In the genomic region with DNA sequence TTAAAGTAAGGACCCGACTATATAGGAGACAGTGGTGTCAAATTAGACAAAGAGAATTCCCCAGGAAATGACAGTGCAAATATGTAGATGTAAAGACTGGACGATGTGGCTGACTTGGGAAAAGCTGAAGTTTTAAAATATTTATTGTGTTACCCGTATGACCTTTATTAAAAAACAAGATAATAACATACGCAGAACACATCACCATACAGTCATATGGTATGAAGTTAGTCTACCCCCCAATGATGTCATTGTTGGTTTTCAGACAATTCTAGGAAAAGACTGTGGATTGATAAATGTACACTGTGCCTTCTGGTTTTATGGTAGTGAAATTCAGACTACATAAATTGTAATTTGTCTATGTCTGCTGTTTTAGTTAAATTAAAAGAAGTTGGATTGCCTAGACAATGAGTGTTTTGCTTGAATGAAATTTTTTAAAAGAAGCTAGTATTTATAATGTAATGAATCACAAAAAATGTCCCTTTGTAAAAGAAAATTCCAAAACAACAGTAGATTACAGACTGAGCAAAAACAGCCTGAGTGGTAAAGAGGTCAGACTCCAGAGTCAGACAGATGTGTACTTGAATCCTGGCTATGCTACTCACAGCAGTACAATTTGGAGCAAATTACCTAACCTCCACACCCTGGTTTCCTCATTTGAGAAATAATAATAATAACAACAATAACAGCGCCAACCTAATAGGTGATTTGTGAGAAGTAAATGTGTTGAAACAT, we compare ENCODE assay signal across 32 cellular contexts. TPM values are rescaled to one million over a fixed set of nuclear protein-coding genes. Genes with fewer than 3 reads are reported as not detected.
DNase-seq lines count a peak whose midpoint lies in the region; ATAC-seq, FAIRE-seq and TF ChIP-seq lines count a peak whose summit lies in the region.
"Had no signal": no experiment of that assay in that cellular context is flagged by ENCODE, and none has a peak within 500 bp of the region (broad histone marks: within the 10 kb centered on the region; RNA-seq: fewer than 3 reads in every experiment).

No MANE protein-coding gene starts in this region.

- FAIRE-seq in HepG2 (lab: Jason Lieb, UNC): no peak
- FAIRE-seq: A204.1, bronchial epithelial cell, endometrium, H54, islet of Langerhans had no signal

- H3K27me3 ChIP-seq in HepG2 (ENCODE audit: control insufficient read depth in 1 of 2, insufficient read depth in 2 of 2, low read length in 2 of 2): no peaks in the 10 kb centered on the region
- no peaks in the 10 kb centered on the region for H3K27me3 ChIP-seq in right lobe of liver
- no peaks in the 10 kb centered on the region; the same call in 1 of the 2 replicates for H3K27me3 ChIP-seq in SJCRH30
- H3K27me3 ChIP-seq: BLaER1, tibial nerve had no signal

- in situ Hi-C loops in HepG2 (cut with HindIII; ENCODE audit: extremely low pct_ligation_motif_present, low pct_unique_long_range_greater_than_20kb): no loop called here

- POLR2A ChIA-PET in HepG2 (lab: Yijun Ruan, JAX): no interaction called here

- TF ChIP-seq POLR2A in HepG2 (IDR thresholded peaks at IDR 0.05; ENCODE audit: insufficient read depth in 1 of 2, low read depth in 2 of 2, low read length in 2 of 2): no peak
- no peak for TF ChIP-seq POLR2A in right lobe of liver (IDR thresholded peaks at IDR 0.05)

- no peak for TF ChIP-seq CTCF in HepG2 (CRISPR knock-in tag; IDR thresholded peaks at IDR 0.05)
- TF ChIP-seq CTCF in right lobe of liver (IDR thresholded peaks at IDR 0.05): no peak
- no peak for TF ChIP-seq CTCF in cardiac fibroblast (IDR thresholded peaks at IDR 0.05; ENCODE audit: low read depth, low read length)

- H3K4me1 ChIP-seq in HepG2 (ENCODE audit: insufficient read depth, low read length): no peaks in the 10 kb centered on the region
- no peaks in the 10 kb centered on the region for H3K4me1 ChIP-seq in right lobe of liver
- H3K4me1 ChIP-seq in SJCRH30: no peaks in the 10 kb centered on the region
- H3K4me1 ChIP-seq: BLaER1, lower lobe of right lung, tibial nerve had no signal

- H3K4me3 ChIP-seq in HepG2 (replicated peaks in 1 of 3; ENCODE audit: insufficient read depth in 1 of 3, low read depth in 2 of 3, low read length in 3 of 3) (no peak overlapping the region), right lobe of liver (no peak overlapping the region), cardiac fibroblast (replicated peaks in 1 of 2; ENCODE audit: low read depth in 2 of 2, low read length in 2 of 2) (no peak overlapping the region), SJCRH30 (no peak overlapping the region)
- H3K4me3 ChIP-seq: BLaER1, lower lobe of right lung, tibial nerve had no signal

- no peaks in the 10 kb centered on the region for H3K9me3 ChIP-seq in HepG2 (ENCODE audit: low read length)
- H3K9me3 ChIP-seq in right lobe of liver: no peaks in the 10 kb centered on the region
- no peaks in the 10 kb centered on the region for H3K9me3 ChIP-seq in SJCRH30 (replicated peaks)
- H3K9me3 ChIP-seq: BLaER1, lower lobe of right lung, tibial nerve had no signal

- 25% methylated on average over 5 of the region's 5 CpGs for WGBS in HepG2 (ENCODE audit: low lambda C conversion rate)
- WGBS in right lobe of liver (ENCODE audit: insufficient coverage, low coverage, low lambda C conversion rate, missing lambda C conversion rate): 54% methylated on average over 5 of the region's 5 CpGs

- H4K20me1 ChIP-seq in HepG2 (ENCODE audit: insufficient read depth, low read length): no peaks in the 10 kb centered on the region
- H4K20me1 ChIP-seq: BLaER1 had no signal

- no peak for DNase-seq in HepG2 (ENCODE audit: low spot score)
- no peak for DNase-seq in right lobe of liver
- peak; percentile 73 to 83 for DNase-seq in cardiac fibroblast (ENCODE audit: low read depth in 2 of 2)
- DNase-seq in iris pigment epithelial cell (ENCODE audit: low read depth): peak; percentile 73
- no peak for DNase-seq in NCI-H2171 (lab: John Stamatoyannopoulos, UW)
- no peak for DNase-seq in NCI-H2107 treated with DMSO at 0.1 percent for 48 hours (lab: John Stamatoyannopoulos, UW; ENCODE audit: unreplicated experiment)
- DNase-seq in SJCRH30: no peak
- DNase-seq: activated B cell treated with CpG ODN at 0.5 μM for 24 hours; activated CD4-positive, alpha-beta T cell treated with anti-CD3 and anti-CD28 coated beads, Interleukin-2, amount 50 U/mL, for 48 hours; activated CD8-positive, alpha-beta memory T cell treated with anti-CD3 and anti-CD28 coated beads, Interleukin-2, amount 50 U/mL, for 48 hours; COR-L47; cortex of kidney; foreskin fibroblast; hippocampal formation; KG1; lower lobe of right lung; NCI-H146; NCI-H2171 treated with DMSO at 0.1 percent for 48 hours; NCI-H526 treated with DMSO at 0.1 percent for 48 hours; stimulated activated CD4-positive, alpha-beta T cell treated with anti-CD3 and anti-CD28 coated beads, Interleukin-4, amount 100 ng/mL, for 4 hours; stimulated activated naive CD8-positive, alpha-beta T cell treated with anti-CD3 and anti-CD28 coated beads, Interleukin-15, amount 100 ng/mL, for 72 hours; T-helper 9 cell had no signal

- CTCF ChIA-PET in HepG2 (lab: Yijun Ruan, JAX; ENCODE audit: low intra/inter-chr PET ratio, low total read pairs): no interaction called here

- ATAC-seq in HepG2 (no peak), right lobe of liver (no peak), GM18498 (IDR thresholded peaks at IDR 0.05; ENCODE audit: unreplicated experiment) (no peak)
- ATAC-seq: lower lobe of right lung; stimulated activated naive CD8-positive, alpha-beta T cell treated with anti-CD3 and anti-CD28 coated beads, Interleukin-15, amount 100 ng/mL, for 72 hours had no signal

- H3K36me3 ChIP-seq in HepG2 (replicated peaks in 1 of 2; ENCODE audit: control insufficient read depth in 1 of 2, insufficient read depth in 2 of 2, low read length in 2 of 2) (no peaks in the 10 kb centered on the region), right lobe of liver (no peaks in the 10 kb centered on the region), SJCRH30 (no peaks in the 10 kb centered on the region)
- H3K36me3 ChIP-seq: BLaER1, lower lobe of right lung, tibial nerve had no signal

- intact Hi-C loops in HepG2 (cut with micrococcal nuclease; ENCODE audit: unreplicated experiment): no loop called here
- intact Hi-C loops in right lobe of liver (cut with DNase I): no loop called here

- no peak for TF ChIP-seq EP300 in HepG2 (IDR thresholded peaks at IDR 0.05; ENCODE audit: low read depth in 2 of 2, low read length in 2 of 2)
- TF ChIP-seq EP300 in HepG2 (CRISPR knock-in tag; IDR thresholded peaks at IDR 0.05; ENCODE audit: borderline replicate concordance): no peak

- TF ChIP-seq RAD21 in HepG2 (CRISPR knock-in tag; IDR thresholded peaks at IDR 0.05): no peak

- BruUV-seq in HepG2 (replicated peaks; lab: Mats Ljungman, UMichigan): no TSS peak

- no peaks in the 10 kb centered on the region for H3K79me2 ChIP-seq in HepG2 (ENCODE audit: insufficient read depth, low read length)

- no peak overlapping the region for H2AFZ ChIP-seq in HepG2 (ENCODE audit: low read length)

- H3K4me2 ChIP-seq in HepG2 (ENCODE audit: low read depth, low read length): no peak overlapping the region
- H3K4me2 ChIP-seq: BLaER1 had no signal

- no peak overlapping the region for H3K27ac ChIP-seq in HepG2 (ENCODE audit: extremely low read length, insufficient read depth, low read length)
- no peak overlapping the region for H3K27ac ChIP-seq in right lobe of liver
- H3K27ac ChIP-seq in SJCRH30: no peak overlapping the region
- H3K27ac ChIP-seq: BLaER1, lower lobe of right lung, tibial nerve had no signal

- no peak overlapping the region for H3K9ac ChIP-seq in HepG2 (ENCODE audit: insufficient read depth, low read depth, low read length)
- H3K9ac ChIP-seq: BLaER1 had no signal

TF ChIP-seq in HepG2, 621 proteins besides CTCF, POLR2A, EP300 and RAD21:
- TF ChIP-seq ATF7 (IDR thresholded peaks at IDR 0.05) (peak; percentile 33), ATF7 (CRISPR knock-in tag; IDR thresholded peaks at IDR 0.05) (no peak), ZBTB42 (CRISPR knock-in tag; IDR thresholded peaks at IDR 0.05) (no peak)

RNA-seq across cellular contexts. Expression of a gene that starts 15.6 kb away (rescaled TPM):
- not detected in 2 replicates for total RNA-seq in HepG2 (2016; rRNA removed; fragmentation: Illumina TruSeq; extraction: Trizol)
- not detected in 2 replicates for total RNA-seq in HepG2 (2016; cell fraction: cytosol; rRNA removed; fragmentation: Illumina TruSeq; extraction: Trizol; ENCODE audit: low read depth)
- total RNA-seq in HepG2 (2016; cell fraction: insoluble cytoplasmic fraction; rRNA removed; fragmentation: Illumina TruSeq; extraction: Trizol): not detected in 2 replicates
- not detected in 2 replicates for total RNA-seq in HepG2 (2016; cell fraction: membrane; rRNA removed; fragmentation: Illumina TruSeq; extraction: Trizol)
- not detected in 2 replicates for total RNA-seq in HepG2 (2016; cell fraction: nucleus; rRNA removed; fragmentation: Illumina TruSeq; extraction: Trizol)
- polyA plus RNA-seq in HepG2 (2011; rRNA removed): not detected in 2 replicates
- not detected in 2 replicates for polyA plus RNA-seq in HepG2 (2011; cell fraction: cytosol; rRNA removed)
- polyA plus RNA-seq in HepG2 (2011; cell fraction: nucleus; rRNA removed): not detected in 2 replicates
- not detected in 2 replicates for polyA plus RNA-seq in HepG2 (2012)
- not detected in 2 replicates for polyA plus RNA-seq in HepG2 (2016; cell fraction: cytosol; fragmentation: Illumina TruSeq; extraction: Trizol; ENCODE audit: low read depth)
- polyA plus RNA-seq in HepG2 (2016; cell fraction: insoluble cytoplasmic fraction; fragmentation: Illumina TruSeq; extraction: Trizol; ENCODE audit: low read depth): not detected in 2 replicates
- not detected in 2 replicates for polyA plus RNA-seq in HepG2 (2016; cell fraction: membrane; fragmentation: Illumina TruSeq; extraction: Trizol; ENCODE audit: low read depth)
- polyA plus RNA-seq in HepG2 (2016; cell fraction: nucleus; fragmentation: Illumina TruSeq; extraction: Trizol; ENCODE audit: insufficient read depth, low read depth): not detected in 2 replicates
- polyA minus RNA-seq in HepG2 (2011; rRNA and poly(A)+ RNA removed; ENCODE audit: low replicate concordance): not detected in 2 replicates
- not detected in 2 replicates for polyA minus RNA-seq in HepG2 (2011; cell fraction: cytosol; rRNA and poly(A)+ RNA removed)
- polyA minus RNA-seq in HepG2 (2011; cell fraction: nucleus; rRNA and poly(A)+ RNA removed): not detected in 2 replicates
- total RNA-seq in right lobe of liver: not detected
- total RNA-seq in SJCRH30 (2014; rRNA removed; shearing (Covaris generic)): not detected in 2 replicates
- total RNA-seq: activated B cell treated with CpG ODN at 0.5 μM for 24 hours, bronchial epithelial cell, Daoy, lower lobe of right lung, RPMI7951, tibial nerve had no signal

Comparison
In these comparisons a context has a peak if more than half of its experiments do, and no peak if none do; other contexts are left out.
1. DNase-seq: peak in cardiac fibroblast (2 of 2) and iris pigment epithelial cell (single experiment); none in HepG2 (single experiment), right lobe of liver (0 of 3), NCI-H2171 (single experiment), NCI-H2107 treated with DMSO at 0.1 percent for 48 hours (single experiment) and SJCRH30 (0 of 2).